31 cellular contexts compared by ENCODE assay signal in genomic region chr2:163405298-163405697, GRCh38.
DNase-seq lines count a peak whose midpoint lies in the region; ATAC-seq and TF ChIP-seq lines count a peak whose summit lies in the region.
"Had no signal": no experiment of that assay in that cellular context is flagged by ENCODE, and none has a peak within 500 bp of the region (broad histone marks: within the 10 kb centered on the region; RNA-seq: fewer than 3 reads in every experiment).

No MANE protein-coding gene starts in this region.

- H4K8ac ChIP-seq in neuronal stem cell (ENCODE audit: low read depth, low read length), result no peak overlapping the region

- no peak overlapping the region for H3K4me3 Mint-ChIP-seq in activated T-helper 1 cell treated with anti-CD3 and anti-CD28 coated beads, Interleukin-12 subunit alpha, Interleukin-12 subunit beta, Interleukin-2, Interleukin-4 antibody, amounts not matched to agents 30 ng/mL and 10 ng/mL and 1 ng/mL, durations not matched to agents 14 hours and 24 hours and 36 hours
- H3K4me3 Mint-ChIP-seq: activated CD4-positive, alpha-beta T cell treated with anti-CD3 and anti-CD28 coated beads for 36 hours; activated CD8-positive, alpha-beta T cell treated with anti-CD3 and anti-CD28 coated beads, Interleukin-2, amount 10 ng/mL, durations not matched to agents 7 days and 5 days; activated naive CD8-positive, alpha-beta T cell; natural killer cell had no signal

- no peak overlapping the region for H3K23ac ChIP-seq in neuronal stem cell (ENCODE audit: low read depth, low read length, poor library complexity)

- H3K27me3 ChIP-seq in neuronal stem cell (ENCODE audit: control insufficient read depth in 3 of 3, insufficient read depth in 3 of 3, low read depth in 1 of 3, low read length in 3 of 3), result no peaks in the 10 kb centered on the region
- H3K27me3 ChIP-seq in brain microvascular endothelial cell (replicated peaks), result no peaks in the 10 kb centered on the region
- H3K27me3 ChIP-seq: BLaER1 treated with 17β-estradiol and CSF1 and Interleukin-3, amounts not matched to agents 10 nM and 100 nM; breast epithelium; gastroesophageal sphincter; MG63; Peyer's patch; transverse colon had no signal

- no peak for ATAC-seq in HG03439 (IDR thresholded peaks at IDR 0.05; ENCODE audit: unreplicated experiment)
- ATAC-seq: activated CD4-positive, alpha-beta T cell treated with anti-CD3 and anti-CD28 coated beads for 36 hours; activated CD8-positive, alpha-beta T cell treated with anti-CD3 and anti-CD28 coated beads, Interleukin-2, amount 10 ng/mL, durations not matched to agents 7 days and 5 days; gastroesophageal sphincter; left cardiac atrium; mucosa of descending colon; natural killer cell had no signal

- H3K4me2 ChIP-seq in neuronal stem cell (ENCODE audit: insufficient read depth, low read length, poor library complexity, severe bottlenecking), result no peak overlapping the region
- H3K4me2 ChIP-seq: BLaER1 treated with 17β-estradiol and CSF1 and Interleukin-3, amounts not matched to agents 10 nM and 100 nM had no signal

- H3K36me3 ChIP-seq in neuronal stem cell (replicated peaks in 1 of 2; ENCODE audit: control insufficient read depth in 2 of 2, insufficient read depth in 2 of 2, low read length in 2 of 2) (no peaks in the 10 kb centered on the region), brain microvascular endothelial cell (replicated peaks) (no peaks in the 10 kb centered on the region)
- H3K36me3 ChIP-seq: BLaER1 treated with 17β-estradiol and CSF1 and Interleukin-3, amounts not matched to agents 10 nM and 100 nM; breast epithelium; gastroesophageal sphincter; MG63; Peyer's patch; transverse colon had no signal

- H3K27me3 Mint-ChIP-seq in activated T-helper 1 cell treated with anti-CD3 and anti-CD28 coated beads, Interleukin-12 subunit alpha, Interleukin-12 subunit beta, Interleukin-2, Interleukin-4 antibody, amounts not matched to agents 30 ng/mL and 10 ng/mL and 1 ng/mL, durations not matched to agents 14 hours and 24 hours and 36 hours (ENCODE audit: insufficient read depth), result no peaks in the 10 kb centered on the region
- H3K27me3 Mint-ChIP-seq: activated CD4-positive, alpha-beta T cell treated with anti-CD3 and anti-CD28 coated beads for 36 hours; activated naive CD8-positive, alpha-beta T cell had no signal

- H3K9me3 ChIP-seq in neuronal stem cell (replicated peaks in 1 of 2; ENCODE audit: control insufficient read depth in 2 of 2, insufficient read depth in 1 of 2, low read depth in 1 of 2, low read length in 2 of 2), result no peaks in the 10 kb centered on the region
- H3K9me3 ChIP-seq: BLaER1 treated with 17β-estradiol and CSF1 and Interleukin-3, amounts not matched to agents 10 nM and 100 nM; breast epithelium; gastroesophageal sphincter; MG63; mucosa of descending colon; Peyer's patch; transverse colon had no signal

- in situ Hi-C loops in brain microvascular endothelial cell (cut with HindIII; ENCODE audit: low pct_ligation_motif_present, low sequenced_read_pairs), result no loop called here

- H2AK5ac ChIP-seq in neuronal stem cell (ENCODE audit: low read depth, low read length), result no peak overlapping the region

- H3K27ac Mint-ChIP-seq in activated T-helper 1 cell treated with anti-CD3 and anti-CD28 coated beads, Interleukin-12 subunit alpha, Interleukin-12 subunit beta, Interleukin-2, Interleukin-4 antibody, amounts not matched to agents 30 ng/mL and 10 ng/mL and 1 ng/mL, durations not matched to agents 14 hours and 24 hours and 36 hours, result no peak overlapping the region
- H3K27ac Mint-ChIP-seq: activated CD4-positive, alpha-beta T cell treated with anti-CD3 and anti-CD28 coated beads for 36 hours; activated CD8-positive, alpha-beta T cell treated with anti-CD3 and anti-CD28 coated beads, Interleukin-2, amount 10 ng/mL, durations not matched to agents 7 days and 5 days; activated naive CD8-positive, alpha-beta T cell; activated T-helper 2 cell treated with anti-CD3 and anti-CD28 coated beads, Interferon-gamma antibody, Interleukin-2, Interleukin-4, amounts not matched to agents 10 μg/mL and 5 μg/mL and 100 μg/mL, durations not matched to agents 14 hours and 24 hours and 36 hours; natural killer cell had no signal

- no peak overlapping the region for H3K9ac ChIP-seq in neuronal stem cell (ENCODE audit: low read depth, low read length, poor library complexity)
- H3K9ac ChIP-seq: BLaER1 treated with 17β-estradiol and CSF1 and Interleukin-3, amounts not matched to agents 10 nM and 100 nM had no signal

- H3K14ac ChIP-seq in neuronal stem cell (ENCODE audit: low read length), result no peak overlapping the region

- H3K18ac ChIP-seq in neuronal stem cell (ENCODE audit: low read length), result no peak overlapping the region

- H2BK15ac ChIP-seq in neuronal stem cell (ENCODE audit: low read length), result no peak overlapping the region

- H3K4me3 ChIP-seq in neuronal stem cell (ENCODE audit: low read length in 2 of 2), result no peak overlapping the region
- H3K4me3 ChIP-seq in brain microvascular endothelial cell (ENCODE audit: low read depth, low read length), result no peak overlapping the region
- H3K4me3 ChIP-seq: BLaER1 treated with 17β-estradiol and CSF1 and Interleukin-3, amounts not matched to agents 10 nM and 100 nM; breast epithelium; gastroesophageal sphincter; lung; MG63; mucosa of descending colon; Peyer's patch; transverse colon had no signal

- no peaks in the 10 kb centered on the region for H3K9me3 Mint-ChIP-seq in activated T-helper 1 cell treated with anti-CD3 and anti-CD28 coated beads, Interleukin-12 subunit alpha, Interleukin-12 subunit beta, Interleukin-2, Interleukin-4 antibody, amounts not matched to agents 30 ng/mL and 10 ng/mL and 1 ng/mL, durations not matched to agents 14 hours and 24 hours and 36 hours
- H3K9me3 Mint-ChIP-seq: activated T-helper 2 cell treated with anti-CD3 and anti-CD28 coated beads, Interferon-gamma antibody, Interleukin-2, Interleukin-4, amounts not matched to agents 10 μg/mL and 5 μg/mL and 100 μg/mL, durations not matched to agents 14 hours and 24 hours and 36 hours had no signal

- no peak overlapping the region for H3K4ac ChIP-seq in neuronal stem cell (ENCODE audit: low read length)

- H2BK120ac ChIP-seq in neuronal stem cell (ENCODE audit: low read depth, low read length), result no peak overlapping the region

- TF ChIP-seq CTCF in VCaP (conservative IDR thresholded peaks at IDR 0.05) (no peak), brain microvascular endothelial cell (IDR thresholded peaks at IDR 0.05; ENCODE audit: low read depth, low read length, missing control alignments) (no peak)

- no peak overlapping the region for H2BK5ac ChIP-seq in neuronal stem cell (ENCODE audit: low read length)

- peak overlapping the region; percentile 2 for H2AFZ ChIP-seq in neuronal stem cell (ENCODE audit: low read length)

- H3K4me1 Mint-ChIP-seq in activated T-helper 1 cell treated with anti-CD3 and anti-CD28 coated beads, Interleukin-12 subunit alpha, Interleukin-12 subunit beta, Interleukin-2, Interleukin-4 antibody, amounts not matched to agents 30 ng/mL and 10 ng/mL and 1 ng/mL, durations not matched to agents 14 hours and 24 hours and 36 hours (ENCODE audit: low read depth), result no peaks in the 10 kb centered on the region
- H3K4me1 Mint-ChIP-seq: activated CD4-positive, alpha-beta T cell treated with anti-CD3 and anti-CD28 coated beads for 36 hours; natural killer cell had no signal

- no peaks in the 10 kb centered on the region for H3K36me3 Mint-ChIP-seq in activated T-helper 1 cell treated with anti-CD3 and anti-CD28 coated beads, Interleukin-12 subunit alpha, Interleukin-12 subunit beta, Interleukin-2, Interleukin-4 antibody, amounts not matched to agents 30 ng/mL and 10 ng/mL and 1 ng/mL, durations not matched to agents 14 hours and 24 hours and 36 hours (ENCODE audit: low read depth)
- H3K36me3 Mint-ChIP-seq: activated naive CD8-positive, alpha-beta T cell; natural killer cell had no signal

- intact Hi-C loops in activated T-helper 1 cell treated with anti-CD3 and anti-CD28 coated beads, Interleukin-12 subunit alpha, Interleukin-12 subunit beta, Interleukin-2, Interleukin-4 antibody, amounts not matched to agents 30 ng/mL and 10 ng/mL and 1 ng/mL, durations not matched to agents 14 hours and 24 hours and 36 hours (cut with micrococcal nuclease), result no loop called here

- WGBS in neuronal stem cell (ENCODE audit: extremely low coverage in 2 of 2, insufficient read length in 2 of 2, insufficient replicate concordance in 1 of 2), 2 donors, result no CpG with 5 or more reads among the region's 2 CpGs

- DNase-seq in H4 (ENCODE audit: low spot score) (peak; percentile 25), M059J (ENCODE audit: low read depth) (peak; percentile 2), neuronal stem cell (ENCODE audit: low spot score) (no peak), brain microvascular endothelial cell (no peak)
- DNase-seq in activated T-helper 1 cell treated with anti-CD3 and anti-CD28 coated beads, Interleukin-12 subunit alpha, Interleukin-12 subunit beta, Interleukin-2, Interleukin-4 antibody, amounts not matched to agents 30 ng/mL and 10 ng/mL and 1 ng/mL, durations not matched to agents 14 hours and 24 hours and 36 hours (ENCODE audit: low spot score), result no peak
- DNase-seq: activated CD4-positive, alpha-beta T cell treated with anti-CD3 and anti-CD28 coated beads for 36 hours; activated CD8-positive, alpha-beta T cell treated with anti-CD3 and anti-CD28 coated beads, Interleukin-2, amount 10 ng/mL, durations not matched to agents 7 days and 5 days; DMS153; hippocampal formation; left cardiac atrium; MG63; mucosa of descending colon; natural killer cell; NCI-H1417 treated with DMSO at 0.1 percent for 48 hours; NCI-H2081 treated with DMSO at 0.1 percent for 48 hours; NCI-H2227 treated with DMSO at 0.1 percent for 48 hours; NCI-H526; NK-92 treated with Interleukin-12 subunit alpha and Interleukin-12 subunit beta, amount 100 ng/mL, for 24 hours; Peyer's patch; SHP77; stimulated activated CD4-positive, alpha-beta T cell treated with anti-CD3 and anti-CD28 coated beads, Interleukin-15, amount 100 ng/mL, for 24 hours; stimulated activated CD4-positive, alpha-beta T cell treated with anti-CD3 and anti-CD28 coated beads, Interleukin-4, amount 100 ng/mL, for 4 hours; transverse colon had no signal

- H3K79me1 ChIP-seq in neuronal stem cell (ENCODE audit: low read depth, low read length), result no peaks in the 10 kb centered on the region

- no peak overlapping the region for H4K91ac ChIP-seq in neuronal stem cell (ENCODE audit: low read depth, low read length, poor library complexity)

- peak overlapping the region; percentile 78; the same call in 1 of the 2 replicates for H3K27ac ChIP-seq in VCaP
- H3K27ac ChIP-seq in neuronal stem cell (replicated peaks; ENCODE audit: low read length), result no peak overlapping the region
- no peak overlapping the region for H3K27ac ChIP-seq in brain microvascular endothelial cell
- H3K27ac ChIP-seq: BLaER1 treated with 17β-estradiol and CSF1 and Interleukin-3, amounts not matched to agents 10 nM and 100 nM; breast epithelium; gastroesophageal sphincter; Peyer's patch; transverse colon had no signal

- H3K4me1 ChIP-seq in neuronal stem cell (ENCODE audit: control insufficient read depth in 2 of 2, insufficient read depth in 1 of 2, low read depth in 1 of 2, low read length in 2 of 2), result no peaks in the 10 kb centered on the region
- H3K4me1 ChIP-seq: BLaER1 treated with 17β-estradiol and CSF1 and Interleukin-3, amounts not matched to agents 10 nM and 100 nM; breast epithelium; gastroesophageal sphincter; Peyer's patch; transverse colon had no signal

- H2BK12ac ChIP-seq in neuronal stem cell (ENCODE audit: low read length), result no peak overlapping the region

Comparison
In these comparisons a context has a peak if more than half of its experiments do, and no peak if none do; other contexts are left out.
1. DNase-seq: peak in H4 (single experiment) and M059J (single experiment); none in neuronal stem cell (single experiment), brain microvascular endothelial cell (single experiment) and activated T-helper 1 cell treated with anti-CD3 and anti-CD28 coated beads, Interleukin-12 subunit alpha, Interleukin-12 subunit beta, Interleukin-2, Interleukin-4 antibody, amounts not matched to agents 30 ng/mL and 10 ng/mL and 1 ng/mL, durations not matched to agents 14 hours and 24 hours and 36 hours (single experiment).